ENCODE assay signal across 30 cellular contexts in genomic region chr6:144394209-144394608, GRCh38.
A peak's percentile ranks its signal among the peaks of the same experiment; 100 is the strongest.
DNase-seq lines count a peak whose midpoint lies in the region; ATAC-seq, FAIRE-seq and TF ChIP-seq lines count a peak whose summit lies in the region.
"Had no signal": no experiment of that assay in that cellular context is flagged by ENCODE, and none has a peak within 500 bp of the region (broad histone marks: within the 10 kb centered on the region; RNA-seq: fewer than 3 reads in every experiment).

No MANE protein-coding gene starts in this region.

- H3K27me3 ChIP-seq in GM12878 (replicated peaks in 1 of 2; ENCODE audit: control insufficient read depth in 2 of 2, insufficient read depth in 2 of 2, low read length in 1 of 2) (no peaks in the 10 kb centered on the region), Caco-2 (replicated peaks; ENCODE audit: control insufficient read depth, insufficient read depth, low read length) (no peaks in the 10 kb centered on the region)
- H3K27me3 ChIP-seq: left lung, Peyer's patch, tibial nerve had no signal

- no peak for TF ChIP-seq EP300 in GM12878 (IDR thresholded peaks at IDR 0.05; ENCODE audit: borderline replicate concordance in 1 of 2, control insufficient read depth in 1 of 2, low read depth in 2 of 2, low read length in 2 of 2)

- no peak overlapping the region for H3K9ac ChIP-seq in GM12878 (ENCODE audit: control insufficient read depth, insufficient read depth, low read length)
- H3K9ac ChIP-seq: parathyroid adenoma had no signal

- DNase-seq in activated naive CD4-positive, alpha-beta T cell treated with anti-CD3 and anti-CD28 coated beads, Interleukin-2, amount 50 U/mL, for 72 hours (ENCODE audit: low spot score in 2 of 2): no peak
- DNase-seq in activated naive CD4-positive, alpha-beta T cell treated with anti-CD3 and anti-CD28 coated beads, Interleukin-2, amount 50 U/mL, for 16 hours: no peak
- DNase-seq in MV-4-11 (lab: John Stamatoyannopoulos, UW) (peak; percentile 22), GM12878 (ENCODE audit: low read depth, low spot score) (no peak), Caco-2 (no peak), NCI-H1092 (lab: John Stamatoyannopoulos, UW) (no peak)
- no peak for DNase-seq in stimulated activated naive B cell treated with anti-CD40 and anti-IgM and Interleukin-4, amounts not matched to agents 10 μg/mL and 1 μg/mL and 100 μg/mL, for 72 hours
- DNase-seq: activated CD4-positive, alpha-beta T cell treated with anti-CD3 and anti-CD28 coated beads, Interleukin-2, amount 10 ng/mL, durations not matched to agents 7 days and 5 days; activated CD8-positive, alpha-beta memory T cell treated with anti-CD3 and anti-CD28 coated beads, Interleukin-2, amount 10 ng/mL, durations not matched to agents 7 days and 5 days; aorta; cortex of kidney; erythroblast; islet precursor cell; left lung; mesenchymal stem cell; NCI-H146; NCI-H345; NCI-H748 treated with DMSO at 0.1 percent for 48 hours; Peyer's patch; retina; SIG-M5; small intestine; stimulated activated CD8-positive, alpha-beta memory T cell treated with anti-CD3 and anti-CD28 coated beads, Interleukin-4, amount 100 ng/mL, for 48 hours had no signal

- RAD21 ChIA-PET in GM12878 (lab: Charles Lee; ENCODE audit: unreplicated experiment): no interaction called here

- peaks cover 7 to 20% of the 10 kb centered on the region in 2 donors for H3K4me1 Mint-ChIP-seq in stimulated activated naive B cell treated with anti-CD40 and anti-IgM and Interleukin-4, amounts not matched to agents 10 μg/mL and 1 μg/mL and 100 μg/mL, for 72 hours
- H3K4me1 Mint-ChIP-seq in Caco-2 (ENCODE audit: low read depth, unreplicated experiment): no peaks in the 10 kb centered on the region

- no peak for TF ChIP-seq RAD21 in GM12878 (IDR thresholded peaks at IDR 0.05; ENCODE audit: insufficient read depth, low read depth, low read length)

- POLR2A ChIA-PET in GM12878 (lab: Charles Lee) (no interaction called here), Caco-2 (lab: Charles Lee) (no interaction called here)

- H3K79me2 ChIP-seq in GM12878 (ENCODE audit: control insufficient read depth, insufficient read depth, low read length): peaks cover 2% of the 10 kb centered on the region

- H3K4me3 ChIP-seq in GM12878: no peak overlapping the region
- no peak overlapping the region for H3K4me3 ChIP-seq in Caco-2 (ENCODE audit: low read depth, low read length)
- H3K4me3 ChIP-seq: left lung, Peyer's patch, tibial nerve had no signal

- H3K4me2 ChIP-seq in GM12878 (ENCODE audit: control insufficient read depth, insufficient read depth): no peak overlapping the region

- H3K36me3 ChIP-seq in GM12878 (ENCODE audit: control insufficient read depth in 2 of 2, insufficient read depth in 2 of 2, low read length in 1 of 2) (peaks cover 0 to 5% of the 10 kb centered on the region in 2 experiments; a peak in 2 of 4 replicates), Caco-2 (ENCODE audit: control insufficient read depth, insufficient read depth, low read length) (no peaks in the 10 kb centered on the region)
- H3K36me3 ChIP-seq: left lung, Peyer's patch had no signal

- H3K27ac ChIP-seq in GM12878 (ENCODE audit: control insufficient read depth, insufficient read depth): no peak overlapping the region
- H3K27ac ChIP-seq: left lung, parathyroid adenoma, Peyer's patch, VCaP had no signal

- H2AFZ ChIP-seq in GM12878 (ENCODE audit: control insufficient read depth, low read depth, low read length): no peak overlapping the region
- H2AFZ ChIP-seq: parathyroid adenoma had no signal

- ATAC-seq in activated naive CD4-positive, alpha-beta T cell treated with anti-CD3 and anti-CD28 coated beads, Interleukin-2, amount 50 U/mL, for 72 hours: peak; percentile 47 to 92
- no peak for ATAC-seq in GM12878
- ATAC-seq in stimulated activated naive B cell treated with anti-CD40 and anti-IgM and Interleukin-4, amounts not matched to agents 10 μg/mL and 1 μg/mL and 100 μg/mL, for 72 hours (replicated peaks): peak; percentile 64 to 68
- ATAC-seq in HG02798 (IDR thresholded peaks at IDR 0.05; ENCODE audit: poor library complexity, unreplicated experiment): no peak
- ATAC-seq: activated CD8-positive, alpha-beta memory T cell treated with anti-CD3 and anti-CD28 coated beads, Interleukin-2, amount 10 ng/mL, durations not matched to agents 7 days and 5 days; left lung had no signal

- H3K36me3 Mint-ChIP-seq in activated naive CD4-positive, alpha-beta T cell treated with anti-CD3 and anti-CD28 coated beads, Interleukin-2, amount 50 U/mL, for 72 hours: peaks cover 23 to 38% of the 10 kb centered on the region in 2 donors
- H3K36me3 Mint-ChIP-seq in stimulated activated naive B cell treated with anti-CD40 and anti-IgM and Interleukin-4, amounts not matched to agents 10 μg/mL and 1 μg/mL and 100 μg/mL, for 72 hours: peaks cover 25 to 38% of the 10 kb centered on the region in 2 donors
- H3K36me3 Mint-ChIP-seq in Caco-2 (ENCODE audit: insufficient read depth, unreplicated experiment): peaks cover 16% of the 10 kb centered on the region

- TF ChIP-seq CTCF in GM12878 (IDR thresholded peaks at IDR 0.05 in 2 of 3, conservative IDR thresholded peaks at IDR 0.05 in 1 of 3; ENCODE audit: control insufficient read depth in 2 of 3, extremely low read depth in 1 of 3, insufficient read depth in 1 of 3, low read depth in 3 of 3, low read length in 3 of 3) (no peak), Caco-2 (IDR thresholded peaks at IDR 0.05; ENCODE audit: insufficient read depth in 1 of 2, low read depth in 1 of 2, low read length in 1 of 2, severe bottlenecking in 1 of 2, unreplicated experiment in 1 of 2) (no peak)

- H3K27me3 Mint-ChIP-seq in stimulated activated naive B cell treated with anti-CD40 and anti-IgM and Interleukin-4, amounts not matched to agents 10 μg/mL and 1 μg/mL and 100 μg/mL, for 72 hours: no peaks in the 10 kb centered on the region
- H3K27me3 Mint-ChIP-seq in Caco-2 (ENCODE audit: insufficient read depth, unreplicated experiment): no peaks in the 10 kb centered on the region
- H3K27me3 Mint-ChIP-seq: activated CD4-positive, alpha-beta T cell treated with anti-CD3 and anti-CD28 coated beads, Interleukin-2, amount 10 ng/mL, durations not matched to agents 7 days and 5 days; activated CD8-positive, alpha-beta memory T cell treated with anti-CD3 and anti-CD28 coated beads, Interleukin-2, amount 10 ng/mL, durations not matched to agents 7 days and 5 days; activated naive CD4-positive, alpha-beta T cell treated with anti-CD3 and anti-CD28 coated beads, Interleukin-2, amount 50 U/mL, for 24 hours had no signal

- BruUV-seq in GM12878 (replicated peaks; lab: Mats Ljungman, UMichigan) (no TSS peak), Caco-2 (replicated peaks; lab: Mats Ljungman, UMichigan) (no TSS peak)

- in situ Hi-C loops in GM12878 (cut with MboI): no loop called here

- H3K9me3 Mint-ChIP-seq in activated naive CD4-positive, alpha-beta T cell treated with anti-CD3 and anti-CD28 coated beads, Interleukin-2, amount 50 U/mL, for 72 hours: peaks cover 11 to 27% of the 10 kb centered on the region in 2 donors
- H3K9me3 Mint-ChIP-seq in stimulated activated naive B cell treated with anti-CD40 and anti-IgM and Interleukin-4, amounts not matched to agents 10 μg/mL and 1 μg/mL and 100 μg/mL, for 72 hours: peaks cover 12% of the 10 kb centered on the region in 2 donors
- H3K9me3 Mint-ChIP-seq in Caco-2 (ENCODE audit: unreplicated experiment): peaks cover 9% of the 10 kb centered on the region
- H3K9me3 Mint-ChIP-seq: activated naive CD4-positive, alpha-beta T cell treated with anti-CD3 and anti-CD28 coated beads, Interleukin-2, amount 50 U/mL, for 24 hours had no signal

- H3K9me3 ChIP-seq in GM12878 (replicated peaks; ENCODE audit: control insufficient read depth, insufficient read depth, low read length): peaks cover 9% of the 10 kb centered on the region
- H3K9me3 ChIP-seq in Caco-2: peaks cover 8% of the 10 kb centered on the region; the same call in 1 of the 2 replicates

- 69% methylated on average over 4 of the region's 4 CpGs for WGBS in GM12878 (ENCODE audit: insufficient coverage, insufficient replicate concordance, low lambda C conversion rate, missing lambda C conversion rate)

- SMC1A ChIA-PET in GM12878 (lab: Charles Lee; ENCODE audit: uncharacterized antibody, unreplicated experiment): no interaction called here

- H3K27ac Mint-ChIP-seq in activated naive CD4-positive, alpha-beta T cell treated with anti-CD3 and anti-CD28 coated beads, Interleukin-2, amount 50 U/mL, for 72 hours: no peak overlapping the region
- no peak overlapping the region for H3K27ac Mint-ChIP-seq in stimulated activated naive B cell treated with anti-CD40 and anti-IgM and Interleukin-4, amounts not matched to agents 10 μg/mL and 1 μg/mL and 100 μg/mL, for 72 hours
- no peak overlapping the region for H3K27ac Mint-ChIP-seq in Caco-2 (ENCODE audit: unreplicated experiment)
- H3K27ac Mint-ChIP-seq: activated CD4-positive, alpha-beta T cell treated with anti-CD3 and anti-CD28 coated beads, Interleukin-2, amount 10 ng/mL, durations not matched to agents 7 days and 5 days; activated CD8-positive, alpha-beta memory T cell treated with anti-CD3 and anti-CD28 coated beads, Interleukin-2, amount 10 ng/mL, durations not matched to agents 7 days and 5 days; activated naive CD4-positive, alpha-beta T cell treated with anti-CD3 and anti-CD28 coated beads, Interleukin-2, amount 50 U/mL, for 24 hours; activated T-helper 1 cell treated with anti-CD3 and anti-CD28 coated beads, Interleukin-12 subunit alpha, Interleukin-12 subunit beta, Interleukin-2, Interleukin-4 antibody, amounts not matched to agents 30 ng/mL and 10 ng/mL and 1 ng/mL, durations not matched to agents 14 hours and 24 hours and 36 hours had no signal

- no peak for TF ChIP-seq POLR2A in GM12878 (IDR thresholded peaks at IDR 0.05; ENCODE audit: low read depth, low read length)

- no peaks in the 10 kb centered on the region for H4K20me1 ChIP-seq in GM12878 (ENCODE audit: control insufficient read depth, insufficient read depth)

- CTCF ChIA-PET in GM12878 (lab: Yijun Ruan, JAX) (interaction anchor here (0.5 kb wide), 1 partner anchor 457 kb away, joined by 3 read pairs; no protein-coding TSS in a partner anchor), Caco-2 (lab: Charles Lee) (no interaction called here)

- H3K4me1 ChIP-seq in GM12878 (ENCODE audit: control insufficient read depth, insufficient read depth, low read length) (no peaks in the 10 kb centered on the region), Caco-2 (no peaks in the 10 kb centered on the region)
- H3K4me1 ChIP-seq: parathyroid adenoma, Peyer's patch had no signal

- no peak for FAIRE-seq in GM12878 (lab: Jason Lieb, UNC)
- FAIRE-seq: GM12892, small intestine had no signal

- intact Hi-C loops in GM12878 (cut with micrococcal nuclease; ENCODE audit: unreplicated experiment): no loop called here
- intact Hi-C loops in Caco-2 (cut with micrococcal nuclease; ENCODE audit: unreplicated experiment): no loop called here

- no peak overlapping the region for H3K4me3 Mint-ChIP-seq in stimulated activated naive B cell treated with anti-CD40 and anti-IgM and Interleukin-4, amounts not matched to agents 10 μg/mL and 1 μg/mL and 100 μg/mL, for 72 hours
- no peak overlapping the region for H3K4me3 Mint-ChIP-seq in Caco-2 (ENCODE audit: unreplicated experiment)
- H3K4me3 Mint-ChIP-seq: activated CD4-positive, alpha-beta T cell treated with anti-CD3 and anti-CD28 coated beads, Interleukin-2, amount 10 ng/mL, durations not matched to agents 7 days and 5 days; activated CD8-positive, alpha-beta memory T cell treated with anti-CD3 and anti-CD28 coated beads, Interleukin-2, amount 10 ng/mL, durations not matched to agents 7 days and 5 days; activated naive CD4-positive, alpha-beta T cell treated with anti-CD3 and anti-CD28 coated beads, Interleukin-2, amount 50 U/mL, for 24 hours; activated T-helper 1 cell treated with anti-CD3 and anti-CD28 coated beads, Interleukin-12 subunit alpha, Interleukin-12 subunit beta, Interleukin-2, Interleukin-4 antibody, amounts not matched to agents 30 ng/mL and 10 ng/mL and 1 ng/mL, durations not matched to agents 14 hours and 24 hours and 36 hours had no signal

Comparison
In these comparisons a context has a peak if more than half of its experiments do, and no peak if none do; other contexts are left out.
1. ATAC-seq: peak in activated naive CD4-positive, alpha-beta T cell treated with anti-CD3 and anti-CD28 coated beads, Interleukin-2, amount 50 U/mL, for 72 hours (2 of 2) and stimulated activated naive B cell treated with anti-CD40 and anti-IgM and Interleukin-4, amounts not matched to agents 10 μg/mL and 1 μg/mL and 100 μg/mL, for 72 hours (2 of 2); none in GM12878 (single experiment) and HG02798 (single experiment).